In genomic region chr11:72418834-72419560, GRCh38 we compare ENCODE assay signal across 1 cellular context.
TF ChIP-seq lines count a peak whose summit lies in the region.

No MANE protein-coding gene starts in this region.

TF ChIP-seq in GM12878, 131 proteins besides CTCF, POLR2A, EP300 and RAD21:
- peak; percentile 31; the same call in 1 of the 2 replicates for TF ChIP-seq RUNX3 (IDR thresholded peaks at IDR 0.05; ENCODE audit: low read length)
- no peak for TF ChIP-seq CHD1 (IDR thresholded peaks at IDR 0.05; ENCODE audit: low read depth, low read length)
- no peak for TF ChIP-seq RBBP5 (conservative IDR thresholded peaks at IDR 0.05)
- TF ChIP-seq MXI1 (IDR thresholded peaks at IDR 0.05; ENCODE audit: low read depth, low read length) = no peak
- 0 out of 2 replicates have a peak, but pooled peaks have one; percentile 22 for TF ChIP-seq NBN (IDR thresholded peaks at IDR 0.05)
- TF ChIP-seq E2F8 (IDR thresholded peaks at IDR 0.05; ENCODE audit: low read depth, partially characterized antibody) = no peak
